Comparison of ENCODE assay signal across 10 cellular contexts in the genomic region with DNA sequence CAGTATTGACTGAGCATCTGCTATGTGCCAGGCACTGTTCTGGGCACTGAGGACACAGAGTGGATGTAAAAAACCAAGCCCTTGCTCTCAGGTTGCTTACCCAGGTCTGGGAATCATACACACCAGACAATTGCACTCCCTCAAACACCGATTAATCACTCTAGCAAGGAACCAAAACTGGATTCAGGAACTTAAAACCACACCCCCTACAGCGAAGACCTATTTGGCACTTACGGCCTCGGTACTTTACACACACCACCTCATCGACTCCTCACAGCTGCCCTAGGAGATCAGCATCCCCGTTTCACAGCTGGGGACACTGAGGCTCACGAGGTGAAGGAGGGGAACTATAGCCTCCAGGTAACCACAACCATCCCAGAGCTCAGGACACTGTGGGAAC. TPM values are rescaled to one million over a fixed set of nuclear protein-coding genes. Genes with fewer than 3 reads are reported as not detected.
DNase-seq lines count a peak whose midpoint lies in the region; ATAC-seq, FAIRE-seq and TF ChIP-seq lines count a peak whose summit lies in the region.
"Had no signal": no experiment of that assay in that cellular context is flagged by ENCODE, and none has a peak within 500 bp of the region (broad histone marks: within the 10 kb centered on the region; RNA-seq: fewer than 3 reads in every experiment).

No MANE protein-coding gene starts in this region.

- peaks cover 45% of the 10 kb centered on the region for H3K4me1 Mint-ChIP-seq in activated naive CD4-positive, alpha-beta T cell treated with anti-CD3 and anti-CD28 coated beads for 36 hours (ENCODE audit: low read depth)
- H3K4me1 Mint-ChIP-seq in astrocyte (ENCODE audit: low read depth, unreplicated experiment) = peaks cover 12% of the 10 kb centered on the region

- H2AFZ ChIP-seq in astrocyte (ENCODE audit: low read depth, low read length) (no peak overlapping the region), HepG2 (ENCODE audit: low read length) (no peak overlapping the region)

- TF ChIP-seq POLR2A in HepG2 (IDR thresholded peaks at IDR 0.05; ENCODE audit: insufficient read depth in 1 of 2, low read depth in 2 of 2, low read length in 2 of 2) (no peak), thyroid gland (IDR thresholded peaks at IDR 0.05) (no peak)

- no peaks in the 10 kb centered on the region for H3K36me3 ChIP-seq in astrocyte (ENCODE audit: insufficient read depth, low read length)
- H3K36me3 ChIP-seq in HepG2 (replicated peaks in 1 of 2; ENCODE audit: control insufficient read depth in 1 of 2, insufficient read depth in 2 of 2, low read length in 2 of 2) = no peaks in the 10 kb centered on the region
- no peaks in the 10 kb centered on the region for H3K36me3 ChIP-seq in thoracic aorta
- H3K36me3 ChIP-seq in thyroid gland = no peaks in the 10 kb centered on the region

- H3K79me2 ChIP-seq in astrocyte (ENCODE audit: insufficient read depth, low read length) = peaks cover 61% of the 10 kb centered on the region
- peaks cover 7% of the 10 kb centered on the region for H3K79me2 ChIP-seq in HepG2 (ENCODE audit: insufficient read depth, low read length)

- TF ChIP-seq EP300 in HepG2 (IDR thresholded peaks at IDR 0.05; ENCODE audit: low read depth in 2 of 2, low read length in 2 of 2) (no peak), HepG2 (CRISPR knock-in tag; IDR thresholded peaks at IDR 0.05; ENCODE audit: borderline replicate concordance) (no peak)

- peak overlapping the region; percentile 100 for H3K4me2 ChIP-seq in astrocyte (ENCODE audit: low read length)
- H3K4me2 ChIP-seq in HepG2 (ENCODE audit: low read depth, low read length) = peak overlapping the region; percentile 98

- H4K20me1 ChIP-seq in astrocyte (ENCODE audit: insufficient read depth, low read length) = peaks cover 52% of the 10 kb centered on the region
- no peaks in the 10 kb centered on the region for H4K20me1 ChIP-seq in HepG2 (ENCODE audit: insufficient read depth, low read length)

- H3K4me1 ChIP-seq in astrocyte (ENCODE audit: insufficient read depth, low read length) (peaks cover 16% of the 10 kb centered on the region), HepG2 (ENCODE audit: insufficient read depth, low read length) (peaks cover 64% of the 10 kb centered on the region), thoracic aorta (ENCODE audit: control insufficient read depth in 1 of 2, low read depth in 2 of 2) (peaks cover 9 to 41% of the 10 kb centered on the region in 2 donors), thyroid gland (peaks cover 40 to 52% of the 10 kb centered on the region in 2 donors)

- DNase-seq in activated naive CD4-positive, alpha-beta T cell treated with anti-CD3 and anti-CD28 coated beads for 36 hours = no peak
- no peak for DNase-seq in activated naive CD4-positive, alpha-beta T cell treated with anti-CD3 and anti-CD28 coated beads, Interleukin-2, amount 50 U/mL, for 72 hours (ENCODE audit: low spot score in 2 of 2)
- DNase-seq in astrocyte (ENCODE audit: low read depth) = no peak
- DNase-seq in HepG2 (ENCODE audit: low spot score) = no peak
- no peak for DNase-seq in thoracic aorta (ENCODE audit: low spot score)
- no peak for DNase-seq in thyroid gland
- DNase-seq in NCI-H1694 (lab: John Stamatoyannopoulos, UW) = no peak
- no peak for DNase-seq in cortex of kidney (lab: John Stamatoyannopoulos, UW)
- DNase-seq: activated CD4-positive, alpha-beta T cell treated with anti-CD3 and anti-CD28 coated beads for 48 hours had no signal

- H3K4me3 ChIP-seq in astrocyte (ENCODE audit: insufficient read depth, low read depth, low read length) (peak overlapping the region; percentile 93), HepG2 (replicated peaks in 1 of 3; ENCODE audit: insufficient read depth in 1 of 3, low read depth in 2 of 3, low read length in 3 of 3) (peak overlapping the region; percentile 70 to 92 (median 80); a peak in 5 of 6 replicates), thoracic aorta (peak overlapping the region; percentile 81), thyroid gland (replicated peaks in 1 of 3) (peak overlapping the region in 1 of 3 donors; percentile 53)

- 81% methylated on average over 7 of the region's 7 CpGs for WGBS in HepG2 (ENCODE audit: low lambda C conversion rate)
- 69 to 70% methylated on average over 7 of the region's 7 CpGs for WGBS in thyroid gland, 2 donors

- CTCF ChIA-PET in activated naive CD4-positive, alpha-beta T cell treated with anti-CD3 and anti-CD28 coated beads for 36 hours (lab: Charles Lee) = interaction anchor here (0.7 to 1.6 kb wide), 9 partner anchors 9 to 74 kb away, joined by 3 to 4 read pairs (median 4); no protein-coding TSS in a partner anchor
- CTCF ChIA-PET in HepG2 (lab: Yijun Ruan, JAX; ENCODE audit: low intra/inter-chr PET ratio, low total read pairs) = interaction anchor here (2.3 kb wide), 1 partner anchor 26 kb away, joined by 32 read pairs; no protein-coding TSS in a partner anchor

- FAIRE-seq in astrocyte (lab: Jason Lieb, UNC) (no peak), HepG2 (lab: Jason Lieb, UNC) (no peak)

- peak overlapping the region; percentile 93 for H3K4me3 Mint-ChIP-seq in activated naive CD4-positive, alpha-beta T cell treated with anti-CD3 and anti-CD28 coated beads for 36 hours
- peak overlapping the region; percentile 97 for H3K4me3 Mint-ChIP-seq in astrocyte (ENCODE audit: unreplicated experiment)

- POLR2A ChIA-PET in HepG2 (lab: Yijun Ruan, JAX) = interaction anchor here (1.6 kb wide), 1 partner anchor 14 kb away, joined by 6 read pairs; no protein-coding TSS in a partner anchor

- H3K9me3 Mint-ChIP-seq in activated naive CD4-positive, alpha-beta T cell treated with anti-CD3 and anti-CD28 coated beads for 36 hours = no peaks in the 10 kb centered on the region
- no peaks in the 10 kb centered on the region for H3K9me3 Mint-ChIP-seq in activated naive CD4-positive, alpha-beta T cell treated with anti-CD3 and anti-CD28 coated beads, Interleukin-2, amount 50 U/mL, for 72 hours
- H3K9me3 Mint-ChIP-seq in astrocyte (ENCODE audit: unreplicated experiment) = no peaks in the 10 kb centered on the region

- TF ChIP-seq RAD21 in HepG2 (CRISPR knock-in tag; IDR thresholded peaks at IDR 0.05) = no peak

- in situ Hi-C loops in HepG2 (cut with HindIII; ENCODE audit: extremely low pct_ligation_motif_present, low pct_unique_long_range_greater_than_20kb) = no loop called here

- H3K9me3 ChIP-seq in astrocyte (ENCODE audit: insufficient read depth, low read depth, low read length) = no peaks in the 10 kb centered on the region
- no peaks in the 10 kb centered on the region for H3K9me3 ChIP-seq in HepG2 (ENCODE audit: low read length)
- no peaks in the 10 kb centered on the region for H3K9me3 ChIP-seq in thoracic aorta
- no peaks in the 10 kb centered on the region for H3K9me3 ChIP-seq in thyroid gland

- H3K27ac ChIP-seq in astrocyte (ENCODE audit: low read depth, low read length) (no peak overlapping the region), HepG2 (ENCODE audit: extremely low read length, insufficient read depth, low read length) (no peak overlapping the region), thoracic aorta (no peak overlapping the region), thyroid gland (no peak overlapping the region)
- H3K27ac ChIP-seq: HL-60 had no signal

- H3K9ac ChIP-seq in astrocyte (ENCODE audit: low read length) = peak overlapping the region; percentile 94
- H3K9ac ChIP-seq in HepG2 (ENCODE audit: insufficient read depth, low read depth, low read length) = no peak overlapping the region

- no peaks in the 10 kb centered on the region for H3K36me3 Mint-ChIP-seq in activated naive CD4-positive, alpha-beta T cell treated with anti-CD3 and anti-CD28 coated beads for 36 hours (ENCODE audit: low read depth)
- no peaks in the 10 kb centered on the region for H3K36me3 Mint-ChIP-seq in activated naive CD4-positive, alpha-beta T cell treated with anti-CD3 and anti-CD28 coated beads, Interleukin-2, amount 50 U/mL, for 72 hours
- H3K36me3 Mint-ChIP-seq in astrocyte (ENCODE audit: low read depth, unreplicated experiment) = no peaks in the 10 kb centered on the region

- H3K27me3 ChIP-seq in astrocyte (ENCODE audit: insufficient read depth, low read length) (no peaks in the 10 kb centered on the region), HepG2 (ENCODE audit: control insufficient read depth in 1 of 2, insufficient read depth in 2 of 2, low read length in 2 of 2) (peaks cover 0 to 9% of the 10 kb centered on the region in 2 experiments; a peak in 2 of 5 replicates), thoracic aorta (replicated peaks; ENCODE audit: insufficient read depth) (no peaks in the 10 kb centered on the region), thyroid gland (no peaks in the 10 kb centered on the region)

- no peak for TF ChIP-seq CTCF in astrocyte (IDR thresholded peaks at IDR 0.05; ENCODE audit: insufficient read depth, low read depth, low read length)
- TF ChIP-seq CTCF in HepG2 (CRISPR knock-in tag; IDR thresholded peaks at IDR 0.05) = no peak
- TF ChIP-seq CTCF in thoracic aorta (IDR thresholded peaks at IDR 0.05) = no peak
- no peak for TF ChIP-seq CTCF in thyroid gland (IDR thresholded peaks at IDR 0.05)

- no peak overlapping the region for H3K27ac Mint-ChIP-seq in activated naive CD4-positive, alpha-beta T cell treated with anti-CD3 and anti-CD28 coated beads for 36 hours
- H3K27ac Mint-ChIP-seq in activated naive CD4-positive, alpha-beta T cell treated with anti-CD3 and anti-CD28 coated beads, Interleukin-2, amount 50 U/mL, for 72 hours = peak overlapping the region in 1 of 2 donors; percentile 93
- peak overlapping the region; percentile 28 for H3K27ac Mint-ChIP-seq in astrocyte (ENCODE audit: unreplicated experiment)

- BruUV-seq in HepG2 (replicated peaks; lab: Mats Ljungman, UMichigan) = no TSS peak

- intact Hi-C loops in activated naive CD4-positive, alpha-beta T cell treated with anti-CD3 and anti-CD28 coated beads for 36 hours (cut with micrococcal nuclease) = no loop called here
- intact Hi-C loops in HepG2 (cut with micrococcal nuclease; ENCODE audit: unreplicated experiment) = no loop called here
- intact Hi-C loops in thyroid gland (cut with DNase I) = no loop called here

- no peak for ATAC-seq in activated naive CD4-positive, alpha-beta T cell treated with anti-CD3 and anti-CD28 coated beads, Interleukin-2, amount 50 U/mL, for 72 hours
- no peak for ATAC-seq in HepG2
- no peak for ATAC-seq in thoracic aorta (ENCODE audit: insufficient number of reproducible peaks, low FRiP score, low read depth)

- H3K27me3 Mint-ChIP-seq in activated naive CD4-positive, alpha-beta T cell treated with anti-CD3 and anti-CD28 coated beads for 36 hours (ENCODE audit: low read depth) = no peaks in the 10 kb centered on the region
- H3K27me3 Mint-ChIP-seq in astrocyte (ENCODE audit: low read depth, unreplicated experiment) = peaks cover 5% of the 10 kb centered on the region

RNA-seq across cellular contexts. Expression of a gene that starts 1.6 kb away (rescaled TPM):
- 10 to 100 TPM; 18.1 to 19.9 TPM for total RNA-seq in activated naive CD4-positive, alpha-beta T cell treated with anti-CD3 and anti-CD28 coated beads for 36 hours
- total RNA-seq in activated naive CD4-positive, alpha-beta T cell treated with anti-CD3 and anti-CD28 coated beads, Interleukin-2, amount 50 U/mL, for 72 hours = 10 to 100 TPM; 22.2 to 24.9 TPM
- total RNA-seq in astrocyte (23.5 and 27.1 TPM in 2 replicates), HepG2 (2016; rRNA removed; fragmentation: Illumina TruSeq; extraction: Trizol) (12.9 and 13.0 TPM in 2 replicates), thoracic aorta (10 to 100 TPM; 42.4 to 48.9 TPM), thyroid gland (10 to 100 TPM; 49.9 to 72.0 (median 60.2) TPM)
- total RNA-seq in HepG2 (2016; cell fraction: cytosol; rRNA removed; fragmentation: Illumina TruSeq; extraction: Trizol; ENCODE audit: low read depth) = 14.4 and 15.2 TPM in 2 replicates
- 12.4 and 12.7 TPM in 2 replicates for total RNA-seq in HepG2 (2016; cell fraction: insoluble cytoplasmic fraction; rRNA removed; fragmentation: Illumina TruSeq; extraction: Trizol)
- total RNA-seq in HepG2 (2016; cell fraction: membrane; rRNA removed; fragmentation: Illumina TruSeq; extraction: Trizol) = 34.8 and 35.0 TPM in 2 replicates
- total RNA-seq in HepG2 (2016; cell fraction: nucleus; rRNA removed; fragmentation: Illumina TruSeq; extraction: Trizol) = 4.4 and 5.2 TPM in 2 replicates
- polyA plus RNA-seq in HepG2 (2011; rRNA removed) = 10.7 and 11.5 TPM in 2 replicates
- 10.9 and 11.5 TPM in 2 replicates for polyA plus RNA-seq in HepG2 (2011; cell fraction: cytosol; rRNA removed)
- 3.4 and 4.3 TPM in 2 replicates for polyA plus RNA-seq in HepG2 (2011; cell fraction: nucleus; rRNA removed)
- polyA plus RNA-seq in HepG2 (2012) = 12.3 and 13.7 TPM in 2 replicates
- polyA plus RNA-seq in HepG2 (2016; cell fraction: cytosol; fragmentation: Illumina TruSeq; extraction: Trizol; ENCODE audit: low read depth) = 20.7 and 21.8 TPM in 2 replicates
- 17.9 TPM in 2 replicates for polyA plus RNA-seq in HepG2 (2016; cell fraction: insoluble cytoplasmic fraction; fragmentation: Illumina TruSeq; extraction: Trizol; ENCODE audit: low read depth)
- polyA plus RNA-seq in HepG2 (2016; cell fraction: membrane; fragmentation: Illumina TruSeq; extraction: Trizol; ENCODE audit: low read depth) = 36.8 and 38.1 TPM in 2 replicates
- 10.2 and 10.4 TPM in 2 replicates for polyA plus RNA-seq in HepG2 (2016; cell fraction: nucleus; fragmentation: Illumina TruSeq; extraction: Trizol; ENCODE audit: insufficient read depth, low read depth)
- polyA minus RNA-seq in HepG2 (2011; rRNA and poly(A)+ RNA removed; ENCODE audit: low replicate concordance) = 25.4 and 50.4 TPM in 2 replicates
- polyA minus RNA-seq in HepG2 (2011; cell fraction: cytosol; rRNA and poly(A)+ RNA removed) = 16.7 and 19.5 TPM in 2 replicates
- polyA minus RNA-seq in HepG2 (2011; cell fraction: nucleus; rRNA and poly(A)+ RNA removed) = 2.4 and 3.9 TPM in 2 replicates

RNA-seq across cellular contexts. Expression of a gene that starts 21.3 kb away (rescaled TPM):
- total RNA-seq in activated naive CD4-positive, alpha-beta T cell treated with anti-CD3 and anti-CD28 coated beads for 36 hours = 10 to 100 TPM; 19.6 to 20.9 TPM
- 10 to 100 TPM; 14.9 to 18.3 TPM for total RNA-seq in activated naive CD4-positive, alpha-beta T cell treated with anti-CD3 and anti-CD28 coated beads, Interleukin-2, amount 50 U/mL, for 72 hours
- 6.8 and 8.6 TPM in 2 replicates for total RNA-seq in astrocyte
- total RNA-seq in HepG2 (2016; rRNA removed; fragmentation: Illumina TruSeq; extraction: Trizol) = 10.4 and 12.2 TPM in 2 replicates
- total RNA-seq in HepG2 (2016; cell fraction: cytosol; rRNA removed; fragmentation: Illumina TruSeq; extraction: Trizol; ENCODE audit: low read depth) = 2.5 and 2.6 TPM in 2 replicates
- total RNA-seq in HepG2 (2016; cell fraction: insoluble cytoplasmic fraction; rRNA removed; fragmentation: Illumina TruSeq; extraction: Trizol) = 8.5 and 11.7 TPM in 2 replicates
- total RNA-seq in HepG2 (2016; cell fraction: membrane; rRNA removed; fragmentation: Illumina TruSeq; extraction: Trizol) = 5.2 and 5.6 TPM in 2 replicates
- 12.5 and 13.8 TPM in 2 replicates for total RNA-seq in HepG2 (2016; cell fraction: nucleus; rRNA removed; fragmentation: Illumina TruSeq; extraction: Trizol)
- 6.3 and 6.7 TPM in 2 replicates for polyA plus RNA-seq in HepG2 (2011; rRNA removed)
- polyA plus RNA-seq in HepG2 (2011; cell fraction: cytosol; rRNA removed) = 4.3 and 5.7 TPM in 2 replicates
- 32.3 and 36.3 TPM in 2 replicates for polyA plus RNA-seq in HepG2 (2011; cell fraction: nucleus; rRNA removed)
- 7.6 and 9.7 TPM in 2 replicates for polyA plus RNA-seq in HepG2 (2012)
- polyA plus RNA-seq in HepG2 (2016; cell fraction: cytosol; fragmentation: Illumina TruSeq; extraction: Trizol; ENCODE audit: low read depth) = 1.2 and 1.4 TPM in 2 replicates
- 11.8 and 12.5 TPM in 2 replicates for polyA plus RNA-seq in HepG2 (2016; cell fraction: insoluble cytoplasmic fraction; fragmentation: Illumina TruSeq; extraction: Trizol; ENCODE audit: low read depth)
- 3.1 and 3.4 TPM in 2 replicates for polyA plus RNA-seq in HepG2 (2016; cell fraction: membrane; fragmentation: Illumina TruSeq; extraction: Trizol; ENCODE audit: low read depth)
- 29.5 and 29.6 TPM in 2 replicates for polyA plus RNA-seq in HepG2 (2016; cell fraction: nucleus; fragmentation: Illumina TruSeq; extraction: Trizol; ENCODE audit: insufficient read depth, low read depth)
- 5.0 and 14.9 TPM in 2 replicates for polyA minus RNA-seq in HepG2 (2011; rRNA and poly(A)+ RNA removed; ENCODE audit: low replicate concordance)
- polyA minus RNA-seq in HepG2 (2011; cell fraction: cytosol; rRNA and poly(A)+ RNA removed) = 1.4 and 1.7 TPM in 2 replicates
- 11.3 and 11.8 TPM in 2 replicates for polyA minus RNA-seq in HepG2 (2011; cell fraction: nucleus; rRNA and poly(A)+ RNA removed)
- total RNA-seq in thoracic aorta = 10 to 100 TPM; 13.5 to 36.9 TPM
- total RNA-seq in thyroid gland = 10 to 100 TPM; 16.4 to 25.8 (median 24.3) TPM

RNA-seq across cellular contexts. Expression of a gene that starts 45.6 kb away (rescaled TPM):
- total RNA-seq in activated naive CD4-positive, alpha-beta T cell treated with anti-CD3 and anti-CD28 coated beads for 36 hours = not detected
- not detected for total RNA-seq in activated naive CD4-positive, alpha-beta T cell treated with anti-CD3 and anti-CD28 coated beads, Interleukin-2, amount 50 U/mL, for 72 hours
- total RNA-seq in astrocyte (0.75 and 0.84 TPM in 2 replicates), HepG2 (2016; rRNA removed; fragmentation: Illumina TruSeq; extraction: Trizol) (0.35 and 0.66 TPM in 2 replicates), thoracic aorta (1 to 10 TPM; 2.0 to 5.7 TPM), thyroid gland (1 to 10 TPM in 2 of 4 donors, under 1 TPM in 1, not detected in 1; 0.39 to 1.6 (median 1.3) TPM)
- 0.20 and 0.35 TPM in 2 replicates for total RNA-seq in HepG2 (2016; cell fraction: cytosol; rRNA removed; fragmentation: Illumina TruSeq; extraction: Trizol; ENCODE audit: low read depth)
- 0.45 and 0.93 TPM in 2 replicates for total RNA-seq in HepG2 (2016; cell fraction: insoluble cytoplasmic fraction; rRNA removed; fragmentation: Illumina TruSeq; extraction: Trizol)
- total RNA-seq in HepG2 (2016; cell fraction: membrane; rRNA removed; fragmentation: Illumina TruSeq; extraction: Trizol) = 0.83 and 1.0 TPM in 2 replicates
- 0.75 and 1.1 TPM in 2 replicates for total RNA-seq in HepG2 (2016; cell fraction: nucleus; rRNA removed; fragmentation: Illumina TruSeq; extraction: Trizol)
- 4.7 and 5.6 TPM in 2 replicates for polyA plus RNA-seq in HepG2 (2011; rRNA removed)
- polyA plus RNA-seq in HepG2 (2011; cell fraction: cytosol; rRNA removed) = 3.1 and 4.5 TPM in 2 replicates
- 7.9 and 11.8 TPM in 2 replicates for polyA plus RNA-seq in HepG2 (2011; cell fraction: nucleus; rRNA removed)
- polyA plus RNA-seq in HepG2 (2012) = 0.68 and 1.3 TPM in 2 replicates
- polyA plus RNA-seq in HepG2 (2016; cell fraction: cytosol; fragmentation: Illumina TruSeq; extraction: Trizol; ENCODE audit: low read depth) = 0.67 and 0.84 TPM in 2 replicates
- 0.52 and 0.71 TPM in 2 replicates for polyA plus RNA-seq in HepG2 (2016; cell fraction: insoluble cytoplasmic fraction; fragmentation: Illumina TruSeq; extraction: Trizol; ENCODE audit: low read depth)
- 1.1 and 1.2 TPM in 2 replicates for polyA plus RNA-seq in HepG2 (2016; cell fraction: membrane; fragmentation: Illumina TruSeq; extraction: Trizol; ENCODE audit: low read depth)
- polyA plus RNA-seq in HepG2 (2016; cell fraction: nucleus; fragmentation: Illumina TruSeq; extraction: Trizol; ENCODE audit: insufficient read depth, low read depth) = 2.0 and 2.5 TPM in 2 replicates
- 13.9 TPM in 1 of 2 replicates, not detected in the other for polyA minus RNA-seq in HepG2 (2011; rRNA and poly(A)+ RNA removed; ENCODE audit: low replicate concordance)
- 3.2 and 3.3 TPM in 2 replicates for polyA minus RNA-seq in HepG2 (2011; cell fraction: cytosol; rRNA and poly(A)+ RNA removed)
- polyA minus RNA-seq in HepG2 (2011; cell fraction: nucleus; rRNA and poly(A)+ RNA removed) = 4.0 and 4.6 TPM in 2 replicates
